Comparison of ENCODE assay signal across 10 cellular contexts in the genomic region with DNA sequence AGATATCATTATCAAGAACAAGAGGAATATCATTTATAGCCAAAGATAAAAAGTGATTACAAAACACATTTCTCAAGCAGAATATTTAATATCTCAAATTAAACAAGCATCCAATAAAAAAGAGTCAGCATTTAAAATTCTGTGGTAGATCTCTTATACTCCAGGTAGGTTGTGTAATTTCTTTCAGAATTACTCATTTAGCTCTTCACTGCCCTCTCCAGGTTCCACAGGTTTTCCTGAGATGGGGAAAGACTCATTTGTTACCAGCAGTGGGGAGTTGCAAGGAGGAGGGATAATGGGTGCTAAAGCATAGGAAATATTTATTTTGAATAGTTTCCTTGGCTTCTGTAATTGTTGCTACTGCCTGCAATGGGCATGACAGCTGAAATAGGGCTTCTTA.
DNase-seq lines count a peak whose midpoint lies in the region; ATAC-seq, FAIRE-seq and TF ChIP-seq lines count a peak whose summit lies in the region.
"Had no signal": no experiment of that assay in that cellular context is flagged by ENCODE, and none has a peak within 500 bp of the region (broad histone marks: within the 10 kb centered on the region; RNA-seq: fewer than 3 reads in every experiment).

No MANE protein-coding gene starts in this region.

- no peak overlapping the region for H3K4me3 ChIP-seq in CD8-positive, alpha-beta T cell (ENCODE audit: low read depth, low read length)
- H3K4me3 ChIP-seq in bronchial epithelial cell (ENCODE audit: low read depth, low read length), result no peak overlapping the region

- ATAC-seq in CD8-positive, alpha-beta T cell, result no peak
- ATAC-seq in GM19397 (IDR thresholded peaks at IDR 0.05; ENCODE audit: unreplicated experiment), result no peak
- ATAC-seq in stimulated activated naive B cell treated with anti-CD40 and anti-IgM and Interleukin-4, amounts not matched to agents 10 μg/mL and 1 μg/mL and 100 μg/mL, for 72 hours (replicated peaks), result no peak

- H3K9me3 Mint-ChIP-seq in CD8-positive, alpha-beta T cell, result no peaks in the 10 kb centered on the region
- no peaks in the 10 kb centered on the region for H3K9me3 Mint-ChIP-seq in stimulated activated naive B cell treated with anti-CD40 and anti-IgM and Interleukin-4, amounts not matched to agents 10 μg/mL and 1 μg/mL and 100 μg/mL, for 72 hours

- no peak overlapping the region for H3K27ac ChIP-seq in CD8-positive, alpha-beta T cell (ENCODE audit: low read depth, low read length)

- peak overlapping the region; percentile 96 for H3K27ac Mint-ChIP-seq in CD8-positive, alpha-beta T cell
- H3K27ac Mint-ChIP-seq in stimulated activated naive B cell treated with anti-CD40 and anti-IgM and Interleukin-4, amounts not matched to agents 10 μg/mL and 1 μg/mL and 100 μg/mL, for 72 hours, result no peak overlapping the region

- no peak for DNase-seq in CD8-positive, alpha-beta T cell
- DNase-seq in HuH-7 (ENCODE audit: low spot score) (peak; percentile 5), bronchial epithelial cell (ENCODE audit: low read depth) (peak; percentile 73), myocyte (ENCODE audit: low read depth) (peak; percentile 5), DMS153 treated with DMSO at 0.1 percent for 48 hours (lab: John Stamatoyannopoulos, UW; ENCODE audit: unreplicated experiment) (no peak), NCI-H2029 (lab: John Stamatoyannopoulos, UW) (no peak)
- DNase-seq in stimulated activated naive B cell treated with anti-CD40 and anti-IgM and Interleukin-4, amounts not matched to agents 10 μg/mL and 1 μg/mL and 100 μg/mL, for 72 hours, result no peak

- H3K27me3 ChIP-seq in CD8-positive, alpha-beta T cell (ENCODE audit: insufficient read depth, low read length), result no peaks in the 10 kb centered on the region
- no peaks in the 10 kb centered on the region for H3K27me3 ChIP-seq in bronchial epithelial cell (ENCODE audit: control insufficient read depth, insufficient read depth, low read length)

- H3K9me3 ChIP-seq in CD8-positive, alpha-beta T cell (ENCODE audit: low read length), result no peaks in the 10 kb centered on the region

- POLR2A ChIA-PET in CD8-positive, alpha-beta T cell (lab: Charles Lee), result interaction anchor here (1.2 to 7.1 kb wide), 5 partner anchors 8 to 137 kb away, joined by 3 to 88 read pairs (median 5); no protein-coding TSS in a partner anchor

- no peak for FAIRE-seq in bronchial epithelial cell (lab: Jason Lieb, UNC)
- FAIRE-seq: colon, TTC549 had no signal

- H3K36me3 Mint-ChIP-seq in CD8-positive, alpha-beta T cell, result no peaks in the 10 kb centered on the region
- H3K36me3 Mint-ChIP-seq in stimulated activated naive B cell treated with anti-CD40 and anti-IgM and Interleukin-4, amounts not matched to agents 10 μg/mL and 1 μg/mL and 100 μg/mL, for 72 hours, result no peaks in the 10 kb centered on the region

- H3K36me3 ChIP-seq in CD8-positive, alpha-beta T cell (ENCODE audit: insufficient read depth, low read length), result no peaks in the 10 kb centered on the region
- H3K36me3 ChIP-seq in bronchial epithelial cell (ENCODE audit: control insufficient read depth, insufficient read depth, low read length), result no peaks in the 10 kb centered on the region

- peaks cover 79% of the 10 kb centered on the region for H3K4me1 ChIP-seq in CD8-positive, alpha-beta T cell (ENCODE audit: insufficient read depth, low read length)

- H3K4me3 Mint-ChIP-seq in CD8-positive, alpha-beta T cell, result peak overlapping the region; percentile 53
- H3K4me3 Mint-ChIP-seq in stimulated activated naive B cell treated with anti-CD40 and anti-IgM and Interleukin-4, amounts not matched to agents 10 μg/mL and 1 μg/mL and 100 μg/mL, for 72 hours, result no peak overlapping the region

- no peak for TF ChIP-seq CTCF in CD8-positive, alpha-beta T cell (IDR thresholded peaks at IDR 0.05)
- peak; percentile 43 for TF ChIP-seq CTCF in bronchial epithelial cell (IDR thresholded peaks at IDR 0.05; ENCODE audit: insufficient read depth, low read length, severe bottlenecking)

- H3K27me3 Mint-ChIP-seq in CD8-positive, alpha-beta T cell (ENCODE audit: low read depth), result no peaks in the 10 kb centered on the region
- H3K27me3 Mint-ChIP-seq in stimulated activated naive B cell treated with anti-CD40 and anti-IgM and Interleukin-4, amounts not matched to agents 10 μg/mL and 1 μg/mL and 100 μg/mL, for 72 hours, result no peaks in the 10 kb centered on the region

- CTCF ChIA-PET in CD8-positive, alpha-beta T cell (lab: Charles Lee), result interaction anchor here (1.0 to 31.6 kb wide), 6 partner anchors 22 to 125 kb away, joined by 4 to 508 read pairs (median 54); a partner anchor contains a TSS

- intact Hi-C loops in CD8-positive, alpha-beta T cell (cut with DNase I, micrococcal nuclease), result no loop called here

- peaks cover 85% of the 10 kb centered on the region for H3K4me1 Mint-ChIP-seq in CD8-positive, alpha-beta T cell (ENCODE audit: low read depth)
- H3K4me1 Mint-ChIP-seq in stimulated activated naive B cell treated with anti-CD40 and anti-IgM and Interleukin-4, amounts not matched to agents 10 μg/mL and 1 μg/mL and 100 μg/mL, for 72 hours, result peaks cover 23 to 35% of the 10 kb centered on the region in 2 donors

Comparison
In these comparisons a context has a peak if more than half of its experiments do, and no peak if none do; other contexts are left out.
1. DNase-seq: peak in HuH-7 (single experiment), bronchial epithelial cell (single experiment) and myocyte (single experiment); none in CD8-positive, alpha-beta T cell (0 of 7), DMS153 treated with DMSO at 0.1 percent for 48 hours (single experiment), stimulated activated naive B cell treated with anti-CD40 and anti-IgM and Interleukin-4, amounts not matched to agents 10 μg/mL and 1 μg/mL and 100 μg/mL, for 72 hours (single experiment) and NCI-H2029 (single experiment).